ENCODE assay signal across 28 cellular contexts in genomic region chr19:55692681-55693081, GRCh38. TPM values are rescaled to one million over a fixed set of nuclear protein-coding genes. Genes with fewer than 3 reads are reported as not detected.
DNase-seq lines count a peak whose midpoint lies in the region; ATAC-seq and TF ChIP-seq lines count a peak whose summit lies in the region.
"Had no signal": no experiment of that assay in that cellular context is flagged by ENCODE, and none has a peak within 500 bp of the region (broad histone marks: within the 10 kb centered on the region; RNA-seq: fewer than 3 reads in every experiment).

No MANE protein-coding gene starts in this region.

- H3K27ac ChIP-seq in right atrium auricular region (no peak overlapping the region), RWPE1 (0 out of 2 replicates have a peak overlapping the region, but pooled peaks have one; percentile 22)
- H3K27ac ChIP-seq: BLaER1 treated with 17β-estradiol and CSF1 and Interleukin-3, amounts not matched to agents 10 nM and 100 nM had no signal

- no peaks in the 10 kb centered on the region for H3K9me3 ChIP-seq in right atrium auricular region
- H3K9me3 ChIP-seq: BLaER1 treated with 17β-estradiol and CSF1 and Interleukin-3, amounts not matched to agents 10 nM and 100 nM; Caco-2; MG63 had no signal

- no peak overlapping the region for H3K4me3 ChIP-seq in right atrium auricular region
- H3K4me3 ChIP-seq: BLaER1 treated with 17β-estradiol and CSF1 and Interleukin-3, amounts not matched to agents 10 nM and 100 nM; GM12878; MG63 had no signal

- intact Hi-C loops in cardiac septum (cut with DNase I), result no loop called here
- intact Hi-C loops in sciatic nerve (cut with DNase I), result no loop called here

- no peaks in the 10 kb centered on the region for H3K4me1 ChIP-seq in right atrium auricular region

- POLR2A ChIA-PET in RWPE1 (lab: Yijun Ruan, JAX; ENCODE audit: low non-redundant PET), result no interaction called here

- no peaks in the 10 kb centered on the region for H3K27me3 ChIP-seq in right atrium auricular region
- H3K27me3 ChIP-seq: BLaER1 treated with 17β-estradiol and CSF1 and Interleukin-3, amounts not matched to agents 10 nM and 100 nM; MG63 had no signal

- CTCF ChIA-PET in RWPE1 (lab: Yijun Ruan, JAX), result no interaction called here

- no peak for ATAC-seq in sciatic nerve
- ATAC-seq: CD8-positive, alpha-beta T cell; GM12878; HCT116 had no signal

- TF ChIP-seq CTCF in right atrium auricular region (IDR thresholded peaks at IDR 0.05) (no peak), RWPE1 (conservative IDR thresholded peaks at IDR 0.05; ENCODE audit: low read depth) (no peak)

- H3K36me3 ChIP-seq in right atrium auricular region, result peaks cover 87% of the 10 kb centered on the region

- DNase-seq in cardiac septum (ENCODE audit: low spot score) (peak; percentile 56), right atrium auricular region (ENCODE audit: low spot score) (no peak), RWPE1 (ENCODE audit: low spot score) (no peak), iPS-NIHi11 (ENCODE audit: low spot score) (peak; percentile 31), sciatic nerve (ENCODE audit: low spot score) (peak; percentile 51), AG08395 (ENCODE audit: low spot score) (no peak), NCI-H1092 treated with DMSO at 0.1 percent for 48 hours (lab: John Stamatoyannopoulos, UW) (no peak), D341Med (ENCODE audit: low spot score) (no peak)
- DNase-seq: AML-193; CD8-positive, alpha-beta T cell; DMS 273 treated with DMSO at 0.1 percent for 48 hours; DMS79; EL; GDM1; IMR-90; KG1; MG63; NCI-H2029; NCI-H446; NCI-H524 treated with DMSO at 0.1 percent for 48 hours; NCI-H774; SHP77 had no signal

RNA-seq across cellular contexts. Expression of gene EPN1, which starts 17.7 kb away (rescaled TPM):
- total RNA-seq in cardiac septum (193 TPM), right atrium auricular region (100 to 1,000 TPM; 179 to 187 TPM), sciatic nerve (87.6 TPM)

RNA-seq across cellular contexts. Expression of gene U2AF2, which starts 37.8 kb away (rescaled TPM):
- total RNA-seq in cardiac septum (80.4 TPM), right atrium auricular region (10 to 100 TPM; 39.0 to 61.0 TPM), sciatic nerve (127 TPM)

RNA-seq across cellular contexts. Expression of gene CCDC106, which starts 44.7 kb away (rescaled TPM):
- total RNA-seq in cardiac septum (15.9 TPM), right atrium auricular region (10 to 100 TPM; 19.1 to 30.0 TPM), sciatic nerve (14.0 TPM)

RNA-seq across cellular contexts. Expression of gene NLRP9, which starts 45.5 kb away (rescaled TPM):
- total RNA-seq in cardiac septum (not detected), right atrium auricular region (not detected), sciatic nerve (not detected)
- total RNA-seq: Caco-2; CD8-positive, alpha-beta T cell; GM12878; H1; IMR-90; SK-MEL-5 had no signal

RNA-seq across cellular contexts. Expression of gene ZNF581, which starts 49.2 kb away (rescaled TPM):
- total RNA-seq in cardiac septum (6.5 TPM), right atrium auricular region (1 to 10 TPM; 7.5 to 8.6 TPM), sciatic nerve (17.2 TPM)

Comparison
In these comparisons a context has a peak if more than half of its experiments do, and no peak if none do; other contexts are left out.
1. DNase-seq: peak in cardiac septum (single experiment), iPS-NIHi11 (single experiment) and sciatic nerve (single experiment); none in right atrium auricular region (single experiment), RWPE1 (single experiment), AG08395 (single experiment), NCI-H1092 treated with DMSO at 0.1 percent for 48 hours (single experiment) and D341Med (single experiment).